ENCODE assay signal across 2 cellular contexts in genomic region chr11:4018641-4019040, GRCh38.
TF ChIP-seq lines count a peak whose summit lies in the region.

No MANE protein-coding gene starts in this region.

TF ChIP-seq in HCT116, 20 proteins besides CTCF, POLR2A, EP300 and RAD21:
- no peak for TF ChIP-seq REST (IDR thresholded peaks at IDR 0.05; ENCODE audit: low read depth)
- no peak for TF ChIP-seq ELF1 (IDR thresholded peaks at IDR 0.05; ENCODE audit: borderline replicate concordance, low read depth)
- no peak for TF ChIP-seq CEBPB (IDR thresholded peaks at IDR 0.05; ENCODE audit: low read depth)
- no peak for TF ChIP-seq MAX (IDR thresholded peaks at IDR 0.05)
- TF ChIP-seq EZH2 (IDR thresholded peaks at IDR 0.05), result no peak
- TF ChIP-seq YY1 (IDR thresholded peaks at IDR 0.05; ENCODE audit: extremely low read depth, insufficient replicate concordance, low read depth, low read length), result no peak
- TF ChIP-seq ZFX (IDR thresholded peaks at IDR 0.05), result no peak
- no peak for TF ChIP-seq FOSL1 (IDR thresholded peaks at IDR 0.05; ENCODE audit: low read depth)
- no peak for TF ChIP-seq SP1 (IDR thresholded peaks at IDR 0.05; ENCODE audit: low read depth)
- no peak for TF ChIP-seq ZNF274 (IDR thresholded peaks at IDR 0.05; ENCODE audit: low read depth, low read length)
- no peak for TF ChIP-seq EZH2phosphoT487 (IDR thresholded peaks at IDR 0.05; ENCODE audit: borderline replicate concordance)
- no peak for TF ChIP-seq CBX3 (IDR thresholded peaks at IDR 0.05; ENCODE audit: low read depth)
- TF ChIP-seq TCF7L2 (IDR thresholded peaks at IDR 0.05; ENCODE audit: borderline replicate concordance, extremely low read depth, insufficient read depth, insufficient read length), result no peak
- no peak for TF ChIP-seq JUND (IDR thresholded peaks at IDR 0.05)
- TF ChIP-seq ATF3 (IDR thresholded peaks at IDR 0.05), result no peak
- no peak for TF ChIP-seq POLR2AphosphoS5 (IDR thresholded peaks at IDR 0.05; ENCODE audit: low read depth, low read length)
- TF ChIP-seq ZBTB33 (IDR thresholded peaks at IDR 0.05; ENCODE audit: extremely low read depth, insufficient replicate concordance, low read length), result no peak
- TF ChIP-seq SRF (IDR thresholded peaks at IDR 0.05; ENCODE audit: low read depth), result no peak
TF ChIP-seq in HCT116: peak in this region for 0.

TF ChIP-seq in SK-N-SH, 30 proteins besides CTCF, POLR2A, EP300 and RAD21:
- no peak for TF ChIP-seq TCF12 (IDR thresholded peaks at IDR 0.05)
- no peak for TF ChIP-seq RFX5 (IDR thresholded peaks at IDR 0.05; ENCODE audit: low read length)
- TF ChIP-seq GATA2 (CRISPR knock-in tag; IDR thresholded peaks at IDR 0.05), result no peak
- no peak for TF ChIP-seq YY1 (IDR thresholded peaks at IDR 0.05; ENCODE audit: low read depth)
- no peak for TF ChIP-seq FOSL2 (IDR thresholded peaks at IDR 0.05; ENCODE audit: borderline replicate concordance, low read depth)
- TF ChIP-seq PBX3 (IDR thresholded peaks at IDR 0.05), result no peak
- no peak for TF ChIP-seq FOXJ3 (CRISPR knock-in tag; IDR thresholded peaks at IDR 0.05)
- TF ChIP-seq USF2 (IDR thresholded peaks at IDR 0.05; ENCODE audit: borderline replicate concordance, low read depth, low read length), result no peak
- TF ChIP-seq TEAD4 (IDR thresholded peaks at IDR 0.05; ENCODE audit: borderline replicate concordance, insufficient read depth), result no peak
- no peak for TF ChIP-seq ZBTB33 (IDR thresholded peaks at IDR 0.05; ENCODE audit: borderline replicate concordance, low read depth)
- no peak for TF ChIP-seq ELF1 (IDR thresholded peaks at IDR 0.05)
- TF ChIP-seq FOXM1 (IDR thresholded peaks at IDR 0.05; ENCODE audit: low read depth), result no peak
- TF ChIP-seq SMC3 (IDR thresholded peaks at IDR 0.05; ENCODE audit: low read depth, low read length), result no peak
- TF ChIP-seq MAX (IDR thresholded peaks at IDR 0.05; ENCODE audit: low read depth), result no peak
- no peak for TF ChIP-seq RXRA (IDR thresholded peaks at IDR 0.05; ENCODE audit: borderline replicate concordance, low read depth)
- no peak for TF ChIP-seq IRF3 (IDR thresholded peaks at IDR 0.05; ENCODE audit: low read depth, low read length)
- no peak for TF ChIP-seq NRF1 (IDR thresholded peaks at IDR 0.05; ENCODE audit: low read depth, low read length)
- no peak for TF ChIP-seq MXI1 (IDR thresholded peaks at IDR 0.05; ENCODE audit: low read depth, low read length)
